15 cellular contexts compared by ENCODE assay signal in genomic region chr11:115626414-115626813, GRCh38.
A peak's percentile ranks its signal among the peaks of the same experiment; 100 is the strongest.
DNase-seq lines count a peak whose midpoint lies in the region; ATAC-seq and TF ChIP-seq lines count a peak whose summit lies in the region.
"Had no signal": no experiment of that assay in that cellular context is flagged by ENCODE, and none has a peak within 500 bp of the region (broad histone marks: within the 10 kb centered on the region; RNA-seq: fewer than 3 reads in every experiment).

No MANE protein-coding gene starts in this region.

- H3K4me1 Mint-ChIP-seq in MCF 10A (ENCODE audit: insufficient read depth, unreplicated experiment) = peaks cover 8% of the 10 kb centered on the region
- no peaks in the 10 kb centered on the region for H3K4me1 Mint-ChIP-seq in Calu3 (ENCODE audit: low read depth, unreplicated experiment)
- H3K4me1 Mint-ChIP-seq: CD8-positive, alpha-beta memory T cell had no signal

- TF ChIP-seq EP300 in suprapubic skin (IDR thresholded peaks at IDR 0.05) = no peak

- no peaks in the 10 kb centered on the region for H3K36me3 Mint-ChIP-seq in MCF 10A (ENCODE audit: insufficient read depth, unreplicated experiment)
- H3K36me3 Mint-ChIP-seq in Calu3 (ENCODE audit: insufficient read depth, unreplicated experiment) = no peaks in the 10 kb centered on the region
- H3K36me3 Mint-ChIP-seq: CD8-positive, alpha-beta memory T cell had no signal

- H3K9me3 ChIP-seq in mammary epithelial cell (replicated peaks; ENCODE audit: insufficient read depth, low read length) (no peaks in the 10 kb centered on the region), suprapubic skin (no peaks in the 10 kb centered on the region)
- H3K9me3 ChIP-seq: BLaER1 had no signal

- no peak overlapping the region for H3K9ac ChIP-seq in mammary epithelial cell (ENCODE audit: insufficient read depth, low read length)
- H3K9ac ChIP-seq: BLaER1 had no signal

- H3K27me3 ChIP-seq in mammary epithelial cell (ENCODE audit: insufficient read depth, low read length) (no peaks in the 10 kb centered on the region), suprapubic skin (peaks cover 19% of the 10 kb centered on the region), H7 (ENCODE audit: control insufficient read depth, insufficient read depth, low read length) (no peaks in the 10 kb centered on the region)
- H3K27me3 ChIP-seq: BLaER1 had no signal

- H3K9me3 Mint-ChIP-seq in MCF 10A (ENCODE audit: unreplicated experiment) (no peaks in the 10 kb centered on the region), Calu3 (ENCODE audit: low read depth, unreplicated experiment) (peaks cover 5% of the 10 kb centered on the region)

- no peaks in the 10 kb centered on the region for H3K79me2 ChIP-seq in mammary epithelial cell (ENCODE audit: insufficient read depth, low read length)

- TF ChIP-seq POLR2A in suprapubic skin (IDR thresholded peaks at IDR 0.05) = no peak

- peaks cover 21% of the 10 kb centered on the region for H3K27me3 Mint-ChIP-seq in MCF 10A (ENCODE audit: insufficient read depth, unreplicated experiment)
- H3K27me3 Mint-ChIP-seq in Calu3 (ENCODE audit: unreplicated experiment) = no peaks in the 10 kb centered on the region

- CTCF ChIA-PET in mammary epithelial cell (lab: Charles Lee; ENCODE audit: low non-redundant PET) = no interaction called here
- CTCF ChIA-PET in MCF 10A (lab: Yijun Ruan, JAX) = interaction anchor here (1.0 kb wide), 1 partner anchor 13 kb away, joined by 4 read pairs; no protein-coding TSS in a partner anchor
- CTCF ChIA-PET in Calu3 (lab: Charles Lee) = no interaction called here

- no peak overlapping the region for H2AFZ ChIP-seq in mammary epithelial cell (ENCODE audit: low read depth, low read length)

- TF ChIP-seq CTCF in mammary epithelial cell (conservative IDR thresholded peaks at IDR 0.05 in 1 of 2, IDR thresholded peaks at IDR 0.05 in 1 of 2; ENCODE audit: extremely low read depth in 1 of 2, insufficient read depth in 1 of 2, low read depth in 1 of 2, low read length in 2 of 2) (no peak), MCF 10A (IDR thresholded peaks at IDR 0.05; ENCODE audit: unreplicated experiment) (no peak), VCaP (conservative IDR thresholded peaks at IDR 0.05) (no peak), suprapubic skin (IDR thresholded peaks at IDR 0.05) (no peak), Calu3 (IDR thresholded peaks at IDR 0.05; ENCODE audit: unreplicated experiment) (no peak)

- intact Hi-C loops in mammary epithelial cell (cut with micrococcal nuclease) (no loop called here), MCF 10A (cut with micrococcal nuclease) (no loop called here), Calu3 (cut with micrococcal nuclease; ENCODE audit: unreplicated experiment) (no loop called here)

- H3K4me3 ChIP-seq in mammary epithelial cell (replicated peaks in 1 of 3; ENCODE audit: insufficient read depth in 1 of 3, low read depth in 2 of 3, low read length in 3 of 3) = no peak overlapping the region
- H3K4me3 ChIP-seq in suprapubic skin = no peak overlapping the region
- H3K4me3 ChIP-seq in H7 (ENCODE audit: insufficient read depth, low read depth, low read length) = no peak overlapping the region
- H3K4me3 ChIP-seq: BLaER1 had no signal

- dilution Hi-C loops in mammary epithelial cell (cut with HindIII; ENCODE audit: low sequenced_read_pairs) = no loop called here

- WGBS in mammary epithelial cell (ENCODE audit: low coverage, missing lambda C conversion rate) = 40% methylated on average over 2 of the region's 2 CpGs
- WGBS in suprapubic skin = 75% methylated on average over 2 of the region's 2 CpGs

- BruUV-seq in mammary epithelial cell (replicated peaks; lab: Mats Ljungman, UMichigan) (no TSS peak), MCF 10A (replicated peaks; lab: Mats Ljungman, UMichigan) (no TSS peak), Calu3 (replicated peaks; lab: Mats Ljungman, UMichigan) (no TSS peak)

- peak; percentile 68 for ATAC-seq in left lobe of liver
- ATAC-seq: HCT116 had no signal

- no peak overlapping the region for H3K27ac Mint-ChIP-seq in MCF 10A (ENCODE audit: low read depth, unreplicated experiment)
- no peak overlapping the region for H3K27ac Mint-ChIP-seq in Calu3 (ENCODE audit: unreplicated experiment)
- H3K27ac Mint-ChIP-seq: CD8-positive, alpha-beta memory T cell had no signal

- H4K20me1 ChIP-seq in mammary epithelial cell (ENCODE audit: insufficient read depth, low read length) = no peaks in the 10 kb centered on the region
- H4K20me1 ChIP-seq: BLaER1 had no signal

- H3K4me1 ChIP-seq in mammary epithelial cell (ENCODE audit: insufficient read depth, low read length) (peaks cover 24% of the 10 kb centered on the region), suprapubic skin (peaks cover 13% of the 10 kb centered on the region)
- H3K4me1 ChIP-seq: BLaER1 had no signal

- no peak overlapping the region for H3K4me2 ChIP-seq in mammary epithelial cell (ENCODE audit: insufficient read depth, low read depth, low read length)
- H3K4me2 ChIP-seq: BLaER1 had no signal

- in situ Hi-C loops in mammary epithelial cell (cut with MboI; ENCODE audit: low sequenced_read_pairs in 2 of 2) = no loop called here

- no peak overlapping the region for H3K4me3 Mint-ChIP-seq in MCF 10A (ENCODE audit: unreplicated experiment)
- no peak overlapping the region for H3K4me3 Mint-ChIP-seq in Calu3 (ENCODE audit: low read depth, unreplicated experiment)
- H3K4me3 Mint-ChIP-seq: CD8-positive, alpha-beta memory T cell had no signal

- H3K27ac ChIP-seq in mammary epithelial cell (ENCODE audit: insufficient read depth, low read depth, low read length) (no peak overlapping the region), VCaP (peak overlapping the region; percentile 54), suprapubic skin (no peak overlapping the region)
- H3K27ac ChIP-seq: 22Rv1, BLaER1, HL-60 had no signal

- H3K36me3 ChIP-seq in mammary epithelial cell (ENCODE audit: insufficient read depth, low read length) (no peaks in the 10 kb centered on the region), suprapubic skin (no peaks in the 10 kb centered on the region), H7 (replicated peaks; ENCODE audit: control insufficient read depth, insufficient read depth, low read length) (no peaks in the 10 kb centered on the region)
- H3K36me3 ChIP-seq: BLaER1 had no signal

- POLR2A ChIA-PET in MCF 10A (lab: Yijun Ruan, JAX) = no interaction called here

- DNase-seq in mammary epithelial cell (peak; percentile 20), MCF 10A (ENCODE audit: unreplicated experiment) (no peak), left lobe of liver (ENCODE audit: low spot score) (no peak), NCI-H2196 (lab: John Stamatoyannopoulos, UW; ENCODE audit: unreplicated experiment) (no peak), suprapubic skin (ENCODE audit: low spot score in 2 of 2) (no peak), Calu3 (no peak), H7 (no peak)
- DNase-seq: AML-193; CD8-positive, alpha-beta memory T cell; DMS 273 treated with DMSO at 0.1 percent for 48 hours had no signal
